In genomic region chr10:28276384-28276783, GRCh38 we compare ENCODE assay signal across 29 cellular contexts. TPM values are rescaled to one million over a fixed set of nuclear protein-coding genes. Genes with fewer than 3 reads are reported as not detected.
"Had no signal": no experiment of that assay in that cellular context is flagged by ENCODE, and none has a peak within 500 bp of the region (broad histone marks: within the 10 kb centered on the region; RNA-seq: fewer than 3 reads in every experiment).

No MANE protein-coding gene starts in this region.

- H3K36me3 ChIP-seq: MG63, Peyer's patch, SJSA1 had no signal

- FAIRE-seq: TTC549 had no signal

- H3K9me3 ChIP-seq: MG63, Peyer's patch, SJSA1, SK-N-SH had no signal

- H3K27me3 ChIP-seq: MG63, Peyer's patch had no signal

- ATAC-seq: activated CD4-positive, alpha-beta T cell treated with anti-CD3 and anti-CD28 coated beads for 36 hours; activated CD4-positive, CD25-positive, alpha-beta regulatory T cell treated with anti-CD3 and anti-CD28 coated beads, Interleukin-2, amount 50 U/mL, for 24 hours; activated naive CD8-positive, alpha-beta T cell treated with anti-CD3 and anti-CD28 coated beads, Interleukin-2, amount 50 U/mL, for 24 hours; activated T-cell treated with anti-CD3 and anti-CD28 coated beads, Interleukin-2, amount 50 U/mL, for 4 hours; WTC11 had no signal

- DNase-seq: activated CD4-positive, alpha-beta memory T cell treated with anti-CD3 and anti-CD28 coated beads for 36 hours; activated CD4-positive, alpha-beta T cell treated with anti-CD3 and anti-CD28 coated beads for 36 hours; activated CD4-positive, alpha-beta T cell treated with anti-CD3 and anti-CD28 coated beads, Interleukin-2, amount 50 U/mL, for 1 hour; activated CD8-positive, alpha-beta memory T cell treated with anti-CD3 and anti-CD28 coated beads, Interleukin-2, amount 50 U/mL, for 4 hours; activated naive CD4-positive, alpha-beta T cell treated with anti-CD3 and anti-CD28 coated beads, Interleukin-2, amount 10 ng/mL, durations not matched to agents 7 days and 5 days; activated naive CD8-positive, alpha-beta T cell treated with anti-CD3 and anti-CD28 coated beads, Interleukin-2, amount 50 U/mL, for 24 hours; activated T-cell treated with anti-CD3 and anti-CD28 coated beads for 4 hours; activated T-cell treated with anti-CD3 and anti-CD28 coated beads, Interleukin-2, amount 50 U/mL, for 4 hours; anterior cingulate cortex; Kasumi-1; KG1; MG63; NCI-H1048; NCI-H1105 treated with DMSO at 0.1 percent for 48 hours; NCI-H1436; NCI-H1694; NCI-H2029; NCI-H2171 treated with DMSO at 0.1 percent for 48 hours; NCI-H2227 treated with DMSO at 0.1 percent for 48 hours; NCI-H526 treated with DMSO at 0.1 percent for 48 hours; NCI-H774; Peyer's patch; RPMI8226; SHP77 treated with DMSO at 0.1 percent for 48 hours; SK-N-SH had no signal

- H3K4me1 ChIP-seq: Peyer's patch had no signal

- H3K27ac ChIP-seq: Peyer's patch, SJSA1 had no signal

- H3K4me3 ChIP-seq: MG63, Peyer's patch, SJSA1 had no signal

RNA-seq across cellular contexts. Expression of gene MPP7, which starts 26.5 kb away (rescaled TPM):
- polyA plus RNA-seq: SK-N-SH had no signal
